Comparison of ENCODE assay signal across 10 cellular contexts in the genomic region with DNA sequence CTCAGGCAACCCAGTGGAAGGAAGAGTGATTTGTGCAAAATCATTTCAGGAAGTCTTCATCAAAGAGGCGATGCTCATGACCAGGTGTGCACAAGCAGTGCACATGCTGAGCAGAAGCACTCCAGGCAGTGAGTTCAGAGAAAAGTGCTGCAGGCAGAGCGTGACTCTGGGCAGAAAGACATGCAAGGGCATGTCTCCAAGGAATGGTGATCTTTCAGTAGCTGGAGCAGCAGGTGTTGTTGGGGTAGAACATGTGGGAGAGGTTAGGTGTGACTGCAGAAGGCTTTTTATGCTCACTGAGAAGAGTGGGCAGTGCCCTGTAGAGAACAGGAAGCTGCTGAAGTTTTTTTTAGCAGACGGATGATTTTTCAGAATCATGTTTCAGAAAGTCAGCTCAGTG.
DNase-seq lines count a peak whose midpoint lies in the region; ATAC-seq and TF ChIP-seq lines count a peak whose summit lies in the region.
"Had no signal": no experiment of that assay in that cellular context is flagged by ENCODE, and none has a peak within 500 bp of the region (broad histone marks: within the 10 kb centered on the region; RNA-seq: fewer than 3 reads in every experiment).

No MANE protein-coding gene starts in this region.

- no peaks in the 10 kb centered on the region for H3K9me3 ChIP-seq in uterus

- peaks cover 7% of the 10 kb centered on the region for H3K4me1 Mint-ChIP-seq in Calu3 (ENCODE audit: low read depth, unreplicated experiment)

- no peak for TF ChIP-seq POLR2A in uterus (IDR thresholded peaks at IDR 0.05)

- ATAC-seq in GM19452 (IDR thresholded peaks at IDR 0.05; ENCODE audit: unreplicated experiment) = peak; percentile 75
- peak; percentile 42 for ATAC-seq in HG03139 (IDR thresholded peaks at IDR 0.05; ENCODE audit: unreplicated experiment)

- no peaks in the 10 kb centered on the region for H3K9me3 Mint-ChIP-seq in Calu3 (ENCODE audit: low read depth, unreplicated experiment)

- no peaks in the 10 kb centered on the region for H3K27me3 Mint-ChIP-seq in Calu3 (ENCODE audit: unreplicated experiment)

- no peak for TF ChIP-seq CTCF in Calu3 (IDR thresholded peaks at IDR 0.05; ENCODE audit: unreplicated experiment)
- no peak for TF ChIP-seq CTCF in uterus (IDR thresholded peaks at IDR 0.05)

- H3K4me3 ChIP-seq in uterus = no peak overlapping the region
- H3K4me3 ChIP-seq: left ventricle myocardium inferior had no signal

- H3K4me3 Mint-ChIP-seq in Calu3 (ENCODE audit: low read depth, unreplicated experiment) = no peak overlapping the region

- H3K27ac ChIP-seq in uterus = no peak overlapping the region
- H3K27ac ChIP-seq: left ventricle myocardium inferior had no signal

- H3K27me3 ChIP-seq in uterus = no peaks in the 10 kb centered on the region

- CTCF ChIA-PET in Calu3 (lab: Charles Lee) = no interaction called here

- no TSS peak for BruUV-seq in Calu3 (replicated peaks; lab: Mats Ljungman, UMichigan)

- no peaks in the 10 kb centered on the region for H3K36me3 ChIP-seq in uterus
- H3K36me3 ChIP-seq: left ventricle myocardium inferior had no signal

- intact Hi-C loops in Calu3 (cut with micrococcal nuclease; ENCODE audit: unreplicated experiment) = no loop called here
- intact Hi-C loops in uterus (cut with DNase I; ENCODE audit: low total_unique reads) = no loop called here

- peak; percentile 82 for DNase-seq in NCI-H748 (lab: John Stamatoyannopoulos, UW; ENCODE audit: unreplicated experiment)
- DNase-seq in occipital lobe (lab: John Stamatoyannopoulos, UW) = peak; percentile 1
- DNase-seq in Calu3 = no peak
- DNase-seq in uterus = no peak
- no peak for DNase-seq in G401 (ENCODE audit: low spot score)
- DNase-seq in HuH-7 (ENCODE audit: low spot score) = no peak
- DNase-seq: GOT3, left ventricle myocardium inferior had no signal

- no peaks in the 10 kb centered on the region for H3K36me3 Mint-ChIP-seq in Calu3 (ENCODE audit: insufficient read depth, unreplicated experiment)

- no peaks in the 10 kb centered on the region for H3K4me1 ChIP-seq in uterus
- H3K4me1 ChIP-seq: left ventricle myocardium inferior had no signal

- in situ Hi-C loops in G401 (cut with HindIII; ENCODE audit: low sequenced_read_pairs) = no loop called here

- no peak overlapping the region for H3K27ac Mint-ChIP-seq in Calu3 (ENCODE audit: unreplicated experiment)

Comparison
In these comparisons a context has a peak if more than half of its experiments do, and no peak if none do; other contexts are left out.
1. DNase-seq: peak in NCI-H748 (single experiment) and occipital lobe (single experiment); none in Calu3 (single experiment), uterus (0 of 2), G401 (single experiment) and HuH-7 (single experiment).